Comparison of ENCODE assay signal across 15 cellular contexts in genomic region chr3:120602682-120603081, GRCh38.
"Had no signal": no experiment of that assay in that cellular context is flagged by ENCODE, and none has a peak within 500 bp of the region (broad histone marks: within the 10 kb centered on the region; RNA-seq: fewer than 3 reads in every experiment).

No MANE protein-coding gene starts in this region.

- H3K9me3 ChIP-seq: colonic mucosa, prostate gland, suprapubic skin, transverse colon, uterus had no signal

- H3K36me3 ChIP-seq: colonic mucosa, uterus had no signal

- DNase-seq: activated CD4-positive, CD25-positive, alpha-beta regulatory T cell treated with anti-CD3 and anti-CD28 coated beads, Interleukin-2, amount 50 U/mL, for 72 hours; activated naive CD8-positive, alpha-beta T cell treated with anti-CD3 and anti-CD28 coated beads, Interleukin-2, amount 10 ng/mL, durations not matched to agents 7 days and 5 days; amygdala; central memory CD4-positive, alpha-beta T cell; colonic mucosa; hypothalamus; islet precursor cell; right cardiac atrium; transverse colon; uterus had no signal

- H3K27me3 ChIP-seq: colonic mucosa, suprapubic skin, transverse colon, uterus had no signal

- H3K4me3 Mint-ChIP-seq: activated naive CD8-positive, alpha-beta T cell treated with anti-CD3 and anti-CD28 coated beads, Interleukin-2, amount 10 ng/mL, durations not matched to agents 7 days and 5 days; mesothelial cell of epicardium; stimulated activated naive CD8-positive, alpha-beta T cell treated with anti-CD3 and anti-CD28 coated beads, Interleukin-15, Interleukin-2, amounts not matched to agents 100 ng/mL and 50 ng/mL, for 24 hours had no signal

- H3K27ac Mint-ChIP-seq: activated naive CD8-positive, alpha-beta T cell treated with anti-CD3 and anti-CD28 coated beads, Interleukin-2, amount 10 ng/mL, durations not matched to agents 7 days and 5 days; mesothelial cell of epicardium; stimulated activated naive CD8-positive, alpha-beta T cell treated with anti-CD3 and anti-CD28 coated beads, Interleukin-15, Interleukin-2, amounts not matched to agents 100 ng/mL and 50 ng/mL, for 24 hours had no signal

- H3K4me1 ChIP-seq: prostate gland had no signal

- H3K9me3 Mint-ChIP-seq: activated naive CD8-positive, alpha-beta T cell treated with anti-CD3 and anti-CD28 coated beads, Interleukin-2, amount 10 ng/mL, durations not matched to agents 7 days and 5 days; mesothelial cell of epicardium; stimulated activated naive CD8-positive, alpha-beta T cell treated with anti-CD3 and anti-CD28 coated beads, Interleukin-15, Interleukin-2, amounts not matched to agents 100 ng/mL and 50 ng/mL, for 24 hours had no signal

- FAIRE-seq: frontal cortex had no signal

- H3K27ac ChIP-seq: colonic mucosa, prostate gland, suprapubic skin, transverse colon, uterus had no signal

- H3K27me3 Mint-ChIP-seq: activated naive CD8-positive, alpha-beta T cell treated with anti-CD3 and anti-CD28 coated beads, Interleukin-2, amount 10 ng/mL, durations not matched to agents 7 days and 5 days; stimulated activated naive CD8-positive, alpha-beta T cell treated with anti-CD3 and anti-CD28 coated beads, Interleukin-15, Interleukin-2, amounts not matched to agents 100 ng/mL and 50 ng/mL, for 24 hours had no signal

- H3K4me3 ChIP-seq: colonic mucosa, prostate gland, suprapubic skin, transverse colon, uterus had no signal
